In the genomic region with DNA sequence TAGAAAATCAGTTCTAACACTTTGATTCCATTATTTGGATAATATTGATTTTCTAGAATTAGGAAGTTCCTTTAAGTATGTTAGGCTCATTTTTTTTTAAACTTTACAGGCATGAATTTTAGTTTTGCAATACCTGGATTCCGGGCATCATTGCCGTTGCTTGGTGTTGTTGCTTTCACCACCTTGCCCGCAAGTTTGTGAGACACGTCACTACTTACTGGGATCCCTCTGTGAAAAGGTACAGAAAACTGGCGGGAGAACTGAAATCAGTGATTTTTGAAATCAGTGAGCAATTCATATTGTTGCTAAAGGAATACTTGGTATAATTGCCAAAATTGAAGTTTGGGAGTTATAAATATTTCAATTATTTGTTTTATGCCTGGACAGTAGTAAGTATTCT, we compare ENCODE assay signal across 5 cellular contexts.
"Had no signal": no experiment of that assay in that cellular context is flagged by ENCODE, and none has a peak within 500 bp of the region (broad histone marks: within the 10 kb centered on the region; RNA-seq: fewer than 3 reads in every experiment).

No MANE protein-coding gene starts in this region.

- H3K4me1 Mint-ChIP-seq: IgD-negative memory B cell had no signal

- H3K27ac Mint-ChIP-seq: GM23338, H9, IgD-negative memory B cell had no signal

- H3K4me3 Mint-ChIP-seq: GM23338, H9, IgD-negative memory B cell had no signal

- H3K9me3 Mint-ChIP-seq: GM23338, H9, IgD-negative memory B cell had no signal

- DNase-seq: H9, HCEC 1CT had no signal

- H3K36me3 Mint-ChIP-seq: IgD-negative memory B cell had no signal

- H3K27ac ChIP-seq: HL-60 had no signal

- H2AFZ ChIP-seq: GM23338 had no signal

- H3K4me3 ChIP-seq: GM23338 had no signal

- H3K4me2 ChIP-seq: GM23338 had no signal
